Comparison of ENCODE assay signal across 30 cellular contexts in the genomic region with DNA sequence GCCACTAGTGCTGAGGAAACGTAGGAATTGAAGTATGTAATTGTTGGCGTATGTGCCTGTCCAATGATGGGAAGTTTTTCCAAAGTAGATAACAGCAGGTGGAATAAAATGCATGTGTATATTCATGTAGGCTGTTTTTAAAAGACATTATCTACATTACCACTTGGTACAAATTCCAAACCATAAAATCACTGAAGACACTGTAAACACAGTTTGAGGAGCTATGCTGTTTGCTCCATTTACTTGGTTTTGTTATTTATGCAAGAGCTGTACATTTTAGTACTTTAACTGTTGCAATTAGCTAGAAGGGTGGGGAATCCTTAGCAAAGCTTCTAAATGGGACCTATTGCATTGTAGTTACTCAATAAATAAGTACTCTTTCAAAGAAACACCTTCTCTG.
"Had no signal": no experiment of that assay in that cellular context is flagged by ENCODE, and none has a peak within 500 bp of the region (broad histone marks: within the 10 kb centered on the region; RNA-seq: fewer than 3 reads in every experiment).

No MANE protein-coding gene starts in this region.

- H3K27ac ChIP-seq: adrenal gland, ascending aorta, cardiac muscle cell, WERI-Rb-1 had no signal

- FAIRE-seq: bronchial epithelial cell, TTC549 had no signal

- H3K4me1 ChIP-seq: adrenal gland, ascending aorta had no signal

- H3K27me3 ChIP-seq: adrenal gland, ascending aorta, cardiac muscle cell had no signal

- H3K36me3 ChIP-seq: adrenal gland, ascending aorta, cardiac muscle cell, WERI-Rb-1 had no signal

- H3K4me3 ChIP-seq: adrenal gland, ascending aorta, cardiac muscle cell had no signal

- H3K9me3 ChIP-seq: adrenal gland, ascending aorta had no signal

- DNase-seq: activated CD4-positive, alpha-beta memory T cell treated with anti-CD3 and anti-CD28 coated beads, Interleukin-2, amount 10 ng/mL, durations not matched to agents 7 days and 5 days; activated CD4-positive, alpha-beta T cell treated with anti-CD3 and anti-CD28 coated beads for 1 hour; activated CD4-positive, alpha-beta T cell treated with anti-CD3 and anti-CD28 coated beads for 36 hours; activated CD4-positive, alpha-beta T cell treated with anti-CD3 and anti-CD28 coated beads for 48 hours; activated CD4-positive, alpha-beta T cell treated with anti-CD3 and anti-CD28 coated beads, Interleukin-2, amount 10 ng/mL, durations not matched to agents 7 days and 5 days; activated CD4-positive, alpha-beta T cell treated with anti-CD3 and anti-CD28 coated beads, Interleukin-2, amount 50 U/mL, for 48 hours; activated CD4-positive, CD25-positive, alpha-beta regulatory T cell; activated CD8-positive, alpha-beta memory T cell treated with anti-CD3 and anti-CD28 coated beads for 24 hours; activated CD8-positive, alpha-beta memory T cell treated with anti-CD3 and anti-CD28 coated beads, Interleukin-2, amount 10 ng/mL, durations not matched to agents 7 days and 5 days; activated CD8-positive, alpha-beta memory T cell treated with anti-CD3 and anti-CD28 coated beads, Interleukin-2, amount 50 U/mL, for 48 hours; activated CD8-positive, alpha-beta T cell treated with anti-CD3 and anti-CD28 coated beads, Interleukin-2, amount 10 ng/mL, durations not matched to agents 7 days and 5 days; activated effector memory CD4-positive, alpha-beta T cell treated with Interleukin-2 at 50 U/mL for 16 hours; activated gamma-delta T cell; activated naive CD4-positive, alpha-beta T cell treated with anti-CD3 and anti-CD28 coated beads, Interleukin-2, amount 10 ng/mL, durations not matched to agents 7 days and 5 days; activated naive CD4-positive, alpha-beta T cell treated with Interleukin-2 at 50 U/mL for 16 hours; activated T-cell treated with anti-CD3 and anti-CD28 coated beads, Interleukin-2, amount 50 U/mL, for 24 hours; activated T-cell treated with anti-CD3 and anti-CD28 coated beads, Interleukin-2, amount 50 U/mL, for 48 hours; adrenal gland; amygdala; anterior cingulate cortex; caudate nucleus; cerebellar nuclear complex; T-cell; T-helper 17 cell; T-helper 9 cell; WERI-Rb-1 had no signal
